25 cellular contexts compared by ENCODE assay signal in genomic region chr17:9874722-9875121, GRCh38. TPM values are rescaled to one million over a fixed set of nuclear protein-coding genes. Genes with fewer than 3 reads are reported as not detected.
DNase-seq lines count a peak whose midpoint lies in the region; ATAC-seq and TF ChIP-seq lines count a peak whose summit lies in the region.
"Had no signal": no experiment of that assay in that cellular context is flagged by ENCODE, and none has a peak within 500 bp of the region (broad histone marks: within the 10 kb centered on the region; RNA-seq: fewer than 3 reads in every experiment).

No MANE protein-coding gene starts in this region.

- H3K4me1 Mint-ChIP-seq in stimulated activated memory B cell treated with anti-CD40 and anti-IgM and Interleukin-4, amounts not matched to agents 10 μg/mL and 1 μg/mL and 100 μg/mL, for 72 hours, result no peaks in the 10 kb centered on the region
- H3K4me1 Mint-ChIP-seq: activated CD4-positive, alpha-beta T cell treated with anti-CD3 and anti-CD28 coated beads for 36 hours; activated naive CD8-positive, alpha-beta T cell treated with anti-CD3 and anti-CD28 coated beads for 36 hours had no signal

- H3K36me3 Mint-ChIP-seq in stimulated activated memory B cell treated with anti-CD40 and anti-IgM and Interleukin-4, amounts not matched to agents 10 μg/mL and 1 μg/mL and 100 μg/mL, for 72 hours, result no peaks in the 10 kb centered on the region
- H3K36me3 Mint-ChIP-seq: activated naive CD8-positive, alpha-beta T cell treated with anti-CD3 and anti-CD28 coated beads for 36 hours; CD8-positive, alpha-beta T cell; neural progenitor cell had no signal

- no peak overlapping the region for H4K8ac ChIP-seq in mesendoderm (ENCODE audit: low read depth, low read length)

- no peak overlapping the region for H2BK5ac ChIP-seq in mesendoderm (ENCODE audit: low read length)

- no peak overlapping the region for H3K18ac ChIP-seq in mesendoderm (ENCODE audit: low read length)

- H3K23ac ChIP-seq in mesendoderm (ENCODE audit: low read length), result no peak overlapping the region

- no peak for TF ChIP-seq CTCF in dorsolateral prefrontal cortex (IDR thresholded peaks at IDR 0.05 in 54 of 56, conservative IDR thresholded peaks at IDR 0.05 in 2 of 56; ENCODE audit: low read depth in 1 of 56, partially characterized antibody in 56 of 56)

- H3K27ac ChIP-seq in dorsolateral prefrontal cortex, result peak overlapping the region in 50 of 59 donors; percentile 13 to 83 (median 60)
- no peak overlapping the region for H3K27ac ChIP-seq in mesendoderm (ENCODE audit: low read depth, low read length)
- H3K27ac ChIP-seq: KMS-11, neural progenitor cell, parathyroid adenoma, right atrium auricular region, testis had no signal

- H3K56ac ChIP-seq in mesendoderm (ENCODE audit: low read length), result no peak overlapping the region

- H3K27me3 Mint-ChIP-seq in stimulated activated memory B cell treated with anti-CD40 and anti-IgM and Interleukin-4, amounts not matched to agents 10 μg/mL and 1 μg/mL and 100 μg/mL, for 72 hours, result peaks cover 13% of the 10 kb centered on the region
- H3K27me3 Mint-ChIP-seq: activated CD4-positive, alpha-beta T cell treated with anti-CD3 and anti-CD28 coated beads for 36 hours; activated naive CD8-positive, alpha-beta T cell treated with anti-CD3 and anti-CD28 coated beads for 36 hours had no signal

- no peaks in the 10 kb centered on the region for H3K27me3 ChIP-seq in dorsolateral prefrontal cortex
- H3K27me3 ChIP-seq in mesendoderm (ENCODE audit: insufficient read depth, low read length, poor library complexity), result no peaks in the 10 kb centered on the region
- H3K27me3 ChIP-seq: neural progenitor cell, right atrium auricular region, testis had no signal

- no peak overlapping the region for H3K4me2 ChIP-seq in mesendoderm (ENCODE audit: low read length)
- H3K4me2 ChIP-seq: KMS-11, neural progenitor cell had no signal

- no peaks in the 10 kb centered on the region for H3K36me3 ChIP-seq in mesendoderm (ENCODE audit: control insufficient read depth, insufficient read depth, low read length)
- H3K36me3 ChIP-seq: neural progenitor cell, right atrium auricular region had no signal

- no peaks in the 10 kb centered on the region for H3K9me3 Mint-ChIP-seq in stimulated activated memory B cell treated with anti-CD40 and anti-IgM and Interleukin-4, amounts not matched to agents 10 μg/mL and 1 μg/mL and 100 μg/mL, for 72 hours
- H3K9me3 Mint-ChIP-seq: activated naive CD8-positive, alpha-beta T cell treated with anti-CD3 and anti-CD28 coated beads for 36 hours; CD8-positive, alpha-beta T cell had no signal

- H4K5ac ChIP-seq in mesendoderm (ENCODE audit: low read length), result no peak overlapping the region

- DNase-seq in left ventricle myocardium superior, result no peak
- DNase-seq in Right ventricle myocardium inferior (ENCODE audit: missing footprints), result no peak
- DNase-seq in dorsolateral prefrontal cortex, result no peak
- DNase-seq in mesendoderm, result peak; percentile 14
- no peak for DNase-seq in NCI-H1436 treated with DMSO at 0.1 percent for 48 hours (lab: John Stamatoyannopoulos, UW)
- DNase-seq in activated naive CD4-positive, alpha-beta T cell treated with anti-CD3 and anti-CD28 coated beads, Interleukin-2, amount 50 U/mL, for 16 hours, result no peak
- DNase-seq: activated CD4-positive, alpha-beta T cell treated with anti-CD3 and anti-CD28 coated beads for 36 hours; activated naive CD8-positive, alpha-beta T cell treated with anti-CD3 and anti-CD28 coated beads for 36 hours; activated T-cell treated with anti-CD3 and anti-CD28 coated beads for 4 hours; AML-193; CD8-positive, alpha-beta T cell; glutamatergic neuron; kidney glomerular epithelial cell; stimulated activated CD4-positive, alpha-beta T cell treated with anti-CD3 and anti-CD28 coated beads, Interleukin-2, amount 100 ng/mL, for 48 hours; testis had no signal

- H3K4me3 ChIP-seq in dorsolateral prefrontal cortex (no peak overlapping the region), mesendoderm (ENCODE audit: low read length) (no peak overlapping the region)
- H3K4me3 ChIP-seq: neural progenitor cell, right atrium auricular region, testis had no signal

- H2BK120ac ChIP-seq in mesendoderm (ENCODE audit: low read depth, low read length), result no peak overlapping the region

- no peak overlapping the region for H3K27ac Mint-ChIP-seq in stimulated activated memory B cell treated with anti-CD40 and anti-IgM and Interleukin-4, amounts not matched to agents 10 μg/mL and 1 μg/mL and 100 μg/mL, for 72 hours
- H3K27ac Mint-ChIP-seq: activated CD4-positive, alpha-beta T cell treated with anti-CD3 and anti-CD28 coated beads for 36 hours; activated naive CD8-positive, alpha-beta T cell treated with anti-CD3 and anti-CD28 coated beads for 36 hours; CD8-positive, alpha-beta T cell; neural progenitor cell had no signal

- H2AK5ac ChIP-seq in mesendoderm (ENCODE audit: low read length), result no peak overlapping the region

- intact Hi-C loops in left ventricle myocardium superior (cut with micrococcal nuclease) (no loop called here), Right ventricle myocardium inferior (cut with DNase I) (no loop called here), dorsolateral prefrontal cortex (cut with DNase I) (no loop called here)

- no peaks in the 10 kb centered on the region for H3K79me2 ChIP-seq in mesendoderm (ENCODE audit: control insufficient read depth, insufficient read depth, low read length)
- H3K79me2 ChIP-seq: parathyroid adenoma had no signal

- no peaks in the 10 kb centered on the region for H3K4me1 ChIP-seq in mesendoderm (ENCODE audit: control insufficient read depth, low read depth, low read length)
- H3K4me1 ChIP-seq: parathyroid adenoma, testis had no signal

- no peak overlapping the region for H3K4me3 Mint-ChIP-seq in stimulated activated memory B cell treated with anti-CD40 and anti-IgM and Interleukin-4, amounts not matched to agents 10 μg/mL and 1 μg/mL and 100 μg/mL, for 72 hours
- H3K4me3 Mint-ChIP-seq: activated CD4-positive, alpha-beta T cell treated with anti-CD3 and anti-CD28 coated beads for 36 hours; activated naive CD8-positive, alpha-beta T cell treated with anti-CD3 and anti-CD28 coated beads for 36 hours; CD8-positive, alpha-beta T cell; neural progenitor cell had no signal

- H3K4ac ChIP-seq in mesendoderm (ENCODE audit: low read depth, low read length), result no peak overlapping the region

- ATAC-seq in left ventricle myocardium superior (peak; percentile 30), Right ventricle myocardium inferior (no peak), HG02840 (IDR thresholded peaks at IDR 0.05; ENCODE audit: low FRiP score, unreplicated experiment) (no peak)
- ATAC-seq in stimulated activated memory B cell treated with anti-CD40 and anti-IgM and Interleukin-4, amounts not matched to agents 10 μg/mL and 1 μg/mL and 100 μg/mL, for 72 hours, result no peak
- ATAC-seq: activated CD4-positive, alpha-beta T cell treated with anti-CD3 and anti-CD28 coated beads for 36 hours; CD8-positive, alpha-beta T cell had no signal

- no peak overlapping the region for H2BK15ac ChIP-seq in mesendoderm (replicated peaks; ENCODE audit: low read depth)

- no peaks in the 10 kb centered on the region for H3K79me1 ChIP-seq in mesendoderm (ENCODE audit: low read length)

- H3K9ac ChIP-seq in mesendoderm (ENCODE audit: low read length), result no peak overlapping the region
- H3K9ac ChIP-seq: KMS-11, neural progenitor cell, parathyroid adenoma had no signal

- no CpG with 5 or more reads among the region's 3 CpGs for WGBS in mesendoderm (ENCODE audit: extremely low coverage, insufficient coverage, low lambda C conversion rate)

RNA-seq across cellular contexts. Expression of gene RCVRN, which starts 30.3 kb away (rescaled TPM):
- total RNA-seq in left ventricle myocardium superior, result 0.12 TPM
- not detected for total RNA-seq in Right ventricle myocardium inferior
- total RNA-seq in dorsolateral prefrontal cortex, result 1 to 10 TPM in 102 of 120 experiments, under 1 TPM in 18; 0.18 to 9.5 (median 2.6) TPM
- 0.06 TPM for polyA plus RNA-seq in mesendoderm (2013, experiment 1 of 2)
- polyA plus RNA-seq in mesendoderm (2013, experiment 2 of 2), result 0.08 TPM
- total RNA-seq: A172; activated CD4-positive, alpha-beta T cell treated with anti-CD3 and anti-CD28 coated beads for 36 hours; activated naive CD8-positive, alpha-beta T cell treated with anti-CD3 and anti-CD28 coated beads for 36 hours; lung microvascular endothelial cell; NCI-H460; T-helper 2 cell treated with Interferon-gamma antibody and Interleukin-4, amounts not matched to agents 100 ng/mL and 5 ng/mL, for 36 hours had no signal

RNA-seq across cellular contexts. Expression of gene GLP2R, which starts 49.0 kb away (rescaled TPM):
- total RNA-seq in left ventricle myocardium superior (0.35 TPM), Right ventricle myocardium inferior (0.24 TPM), dorsolateral prefrontal cortex (10 to 100 TPM in 5 of 120 experiments, 1 to 10 TPM in 113, under 1 TPM in 2; 0.46 to 24.5 (median 3.2) TPM)
- not detected for polyA plus RNA-seq in mesendoderm (2013, experiment 1 of 2)
- polyA plus RNA-seq in mesendoderm (2013, experiment 2 of 2), result not detected
- total RNA-seq: activated CD4-positive, alpha-beta T cell treated with anti-CD3 and anti-CD28 coated beads for 36 hours; activated naive CD8-positive, alpha-beta T cell treated with anti-CD3 and anti-CD28 coated beads for 36 hours; CD8-positive, alpha-beta T cell; T-helper 2 cell treated with Interferon-gamma antibody and Interleukin-4, amounts not matched to agents 100 ng/mL and 5 ng/mL, for 36 hours had no signal

RNA-seq across cellular contexts. Expression of gene GSG1L2, which starts 52.8 kb away (rescaled TPM):
- not detected for total RNA-seq in left ventricle myocardium superior
- total RNA-seq in Right ventricle myocardium inferior, result not detected
- under 1 TPM in 4 of 120 experiments, not detected in 116; 0.61 to 0.74 (median 0.67) TPM for total RNA-seq in dorsolateral prefrontal cortex
- polyA plus RNA-seq in mesendoderm (2013, experiment 1 of 2), result not detected
- not detected for polyA plus RNA-seq in mesendoderm (2013, experiment 2 of 2)
- total RNA-seq: A172; activated CD4-positive, alpha-beta T cell treated with anti-CD3 and anti-CD28 coated beads for 36 hours; activated naive CD8-positive, alpha-beta T cell treated with anti-CD3 and anti-CD28 coated beads for 36 hours; CD8-positive, alpha-beta T cell; lung microvascular endothelial cell; right atrium auricular region; T-helper 2 cell treated with Interferon-gamma antibody and Interleukin-4, amounts not matched to agents 100 ng/mL and 5 ng/mL, for 36 hours had no signal
